In the genomic region with DNA sequence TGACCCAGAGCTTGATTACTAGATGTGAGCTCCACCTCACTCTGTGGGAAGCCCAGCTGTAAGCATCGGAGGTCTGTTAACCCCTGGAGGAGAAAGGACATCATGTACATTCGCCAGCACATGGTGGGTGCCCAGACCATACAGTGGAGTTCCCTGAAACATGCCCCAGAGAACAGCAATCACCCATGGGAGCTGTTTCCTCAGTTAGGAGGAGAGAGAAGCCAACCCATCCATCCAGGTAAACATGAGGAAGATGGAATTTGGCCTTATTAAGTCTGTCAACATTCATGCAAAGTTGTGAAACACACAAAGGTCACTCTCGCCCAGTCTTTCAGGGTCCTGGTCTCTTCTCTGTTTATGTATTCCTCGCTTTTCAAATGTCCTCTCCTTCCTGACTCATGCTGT, we compare ENCODE assay signal across 1 cellular context.
A peak's percentile ranks its signal among the peaks of the same experiment; 100 is the strongest.
TF ChIP-seq lines count a peak whose summit lies in the region.

No MANE protein-coding gene starts in this region.

TF ChIP-seq in HepG2, 621 proteins besides CTCF, POLR2A, EP300 and RAD21 (continued from another document and continues in another):
- TF ChIP-seq, protein P1, sequence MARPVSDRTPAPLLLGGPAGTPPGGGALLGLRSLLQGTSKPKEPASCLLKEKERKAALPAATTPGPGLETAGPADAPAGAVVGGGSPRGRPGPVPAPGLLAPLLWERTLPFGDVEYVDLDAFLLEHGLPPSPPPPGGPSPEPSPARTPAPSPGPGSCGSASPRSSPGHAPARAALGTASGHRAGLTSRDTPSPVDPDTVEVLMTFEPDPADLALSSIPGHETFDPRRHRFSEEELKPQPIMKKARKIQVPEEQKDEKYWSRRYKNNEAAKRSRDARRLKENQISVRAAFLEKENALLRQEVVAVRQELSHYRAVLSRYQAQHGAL (CRISPR knock-in tag; IDR thresholded peaks at IDR 0.05; ENCODE audit: not compliant biosample characterization): peak; percentile 54
- peak; percentile 81 for TF ChIP-seq ELF3 (CRISPR knock-in tag; IDR thresholded peaks at IDR 0.05)
- peak; percentile 89 for TF ChIP-seq NR2F6 (IDR thresholded peaks at IDR 0.05)
- TF ChIP-seq NR2F6 (CRISPR knock-in tag; IDR thresholded peaks at IDR 0.05): peak; percentile 95
- TF ChIP-seq, protein P2, sequence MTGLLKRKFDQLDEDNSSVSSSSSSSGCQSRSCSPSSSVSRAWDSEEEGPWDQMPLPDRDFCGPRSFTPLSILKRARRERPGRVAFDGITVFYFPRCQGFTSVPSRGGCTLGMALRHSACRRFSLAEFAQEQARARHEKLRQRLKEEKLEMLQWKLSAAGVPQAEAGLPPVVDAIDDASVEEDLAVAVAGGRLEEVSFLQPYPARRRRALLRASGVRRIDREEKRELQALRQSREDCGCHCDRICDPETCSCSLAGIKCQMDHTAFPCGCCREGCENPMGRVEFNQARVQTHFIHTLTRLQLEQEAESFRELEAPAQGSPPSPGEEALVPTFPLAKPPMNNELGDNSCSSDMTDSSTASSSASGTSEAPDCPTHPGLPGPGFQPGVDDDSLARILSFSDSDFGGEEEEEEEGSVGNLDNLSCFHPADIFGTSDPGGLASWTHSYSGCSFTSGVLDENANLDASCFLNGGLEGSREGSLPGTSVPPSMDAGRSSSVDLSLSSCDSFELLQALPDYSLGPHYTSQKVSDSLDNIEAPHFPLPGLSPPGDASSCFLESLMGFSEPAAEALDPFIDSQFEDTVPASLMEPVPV (CRISPR knock-in tag; IDR thresholded peaks at IDR 0.05): no peak
- TF ChIP-seq HDAC1 (CRISPR knock-in tag; IDR thresholded peaks at IDR 0.05): peak; percentile 69; the same call in 1 of the 2 replicates
- TF ChIP-seq BCL6 (CRISPR knock-in tag; IDR thresholded peaks at IDR 0.05): peak; percentile 83
- TF ChIP-seq TOPORS (CRISPR knock-in tag; IDR thresholded peaks at IDR 0.05): no peak
- TF ChIP-seq KDM6A (CRISPR knock-in tag; IDR thresholded peaks at IDR 0.05; ENCODE audit: low read depth): peak; percentile 94
- TF ChIP-seq ZNF317 (CRISPR knock-in tag; IDR thresholded peaks at IDR 0.05): peak; percentile 49; the same call in 1 of the 2 replicates
- TF ChIP-seq, protein P3, sequence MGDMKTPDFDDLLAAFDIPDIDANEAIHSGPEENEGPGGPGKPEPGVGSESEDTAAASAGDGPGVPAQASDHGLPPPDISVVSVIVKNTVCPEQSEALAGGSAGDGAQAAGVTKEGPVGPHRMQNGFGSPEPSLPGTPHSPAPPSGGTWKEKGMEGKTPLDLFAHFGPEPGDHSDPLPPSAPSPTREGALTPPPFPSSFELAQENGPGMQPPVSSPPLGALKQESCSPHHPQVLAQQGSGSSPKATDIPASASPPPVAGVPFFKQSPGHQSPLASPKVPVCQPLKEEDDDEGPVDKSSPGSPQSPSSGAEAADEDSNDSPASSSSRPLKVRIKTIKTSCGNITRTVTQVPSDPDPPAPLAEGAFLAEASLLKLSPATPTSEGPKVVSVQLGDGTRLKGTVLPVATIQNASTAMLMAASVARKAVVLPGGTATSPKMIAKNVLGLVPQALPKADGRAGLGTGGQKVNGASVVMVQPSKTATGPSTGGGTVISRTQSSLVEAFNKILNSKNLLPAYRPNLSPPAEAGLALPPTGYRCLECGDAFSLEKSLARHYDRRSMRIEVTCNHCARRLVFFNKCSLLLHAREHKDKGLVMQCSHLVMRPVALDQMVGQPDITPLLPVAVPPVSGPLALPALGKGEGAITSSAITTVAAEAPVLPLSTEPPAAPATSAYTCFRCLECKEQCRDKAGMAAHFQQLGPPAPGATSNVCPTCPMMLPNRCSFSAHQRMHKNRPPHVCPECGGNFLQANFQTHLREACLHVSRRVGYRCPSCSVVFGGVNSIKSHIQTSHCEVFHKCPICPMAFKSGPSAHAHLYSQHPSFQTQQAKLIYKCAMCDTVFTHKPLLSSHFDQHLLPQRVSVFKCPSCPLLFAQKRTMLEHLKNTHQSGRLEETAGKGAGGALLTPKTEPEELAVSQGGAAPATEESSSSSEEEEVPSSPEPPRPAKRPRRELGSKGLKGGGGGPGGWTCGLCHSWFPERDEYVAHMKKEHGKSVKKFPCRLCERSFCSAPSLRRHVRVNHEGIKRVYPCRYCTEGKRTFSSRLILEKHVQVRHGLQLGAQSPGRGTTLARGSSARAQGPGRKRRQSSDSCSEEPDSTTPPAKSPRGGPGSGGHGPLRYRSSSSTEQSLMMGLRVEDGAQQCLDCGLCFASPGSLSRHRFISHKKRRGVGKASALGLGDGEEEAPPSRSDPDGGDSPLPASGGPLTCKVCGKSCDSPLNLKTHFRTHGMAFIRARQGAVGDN (CRISPR knock-in tag; IDR thresholded peaks at IDR 0.05): no peak
- TF ChIP-seq RFXAP (CRISPR knock-in tag; IDR thresholded peaks at IDR 0.05; ENCODE audit: borderline replicate concordance): peak; percentile 71
- TF ChIP-seq ZMAT3 (CRISPR knock-in tag; conservative IDR thresholded peaks at IDR 0.05): no peak; the same call in 1 of the 2 replicates
- TF ChIP-seq ZNF232 (CRISPR knock-in tag; IDR thresholded peaks at IDR 0.05; ENCODE audit: borderline replicate concordance): no peak; the same call in 1 of the 2 replicates
- TF ChIP-seq ZNF549 (CRISPR knock-in tag; IDR thresholded peaks at IDR 0.05): no peak
- TF ChIP-seq TSC22D2 (CRISPR knock-in tag; IDR thresholded peaks at IDR 0.05; ENCODE audit: borderline replicate concordance): no peak
- TF ChIP-seq ZBTB3 (CRISPR knock-in tag; IDR thresholded peaks at IDR 0.05; ENCODE audit: borderline replicate concordance, low read depth): 0 out of 2 replicates have a peak, but pooled peaks have one; percentile 55
- no peak for TF ChIP-seq DR1 (CRISPR knock-in tag; IDR thresholded peaks at IDR 0.05)
- no peak for TF ChIP-seq ZNF709 (CRISPR knock-in tag; IDR thresholded peaks at IDR 0.05)
- no peak for TF ChIP-seq SYNCRIP (IDR thresholded peaks at IDR 0.05; ENCODE audit: insufficient read depth, low read depth, low read length)
- TF ChIP-seq ZMYM2 (CRISPR knock-in tag; IDR thresholded peaks at IDR 0.05): 0 out of 2 replicates have a peak, but pooled peaks have one; percentile 28
- TF ChIP-seq ZKSCAN8 (CRISPR knock-in tag; IDR thresholded peaks at IDR 0.05; ENCODE audit: borderline replicate concordance): peak; percentile 62; the same call in 1 of the 2 replicates
- peak; percentile 33; the same call in 1 of the 2 replicates for TF ChIP-seq ZFY (CRISPR knock-in tag; IDR thresholded peaks at IDR 0.05)
- no peak for TF ChIP-seq ZNF75D (CRISPR knock-in tag; IDR thresholded peaks at IDR 0.05; ENCODE audit: borderline replicate concordance)
- TF ChIP-seq HIVEP1 (CRISPR knock-in tag; IDR thresholded peaks at IDR 0.05): no peak
- TF ChIP-seq, protein P4, sequence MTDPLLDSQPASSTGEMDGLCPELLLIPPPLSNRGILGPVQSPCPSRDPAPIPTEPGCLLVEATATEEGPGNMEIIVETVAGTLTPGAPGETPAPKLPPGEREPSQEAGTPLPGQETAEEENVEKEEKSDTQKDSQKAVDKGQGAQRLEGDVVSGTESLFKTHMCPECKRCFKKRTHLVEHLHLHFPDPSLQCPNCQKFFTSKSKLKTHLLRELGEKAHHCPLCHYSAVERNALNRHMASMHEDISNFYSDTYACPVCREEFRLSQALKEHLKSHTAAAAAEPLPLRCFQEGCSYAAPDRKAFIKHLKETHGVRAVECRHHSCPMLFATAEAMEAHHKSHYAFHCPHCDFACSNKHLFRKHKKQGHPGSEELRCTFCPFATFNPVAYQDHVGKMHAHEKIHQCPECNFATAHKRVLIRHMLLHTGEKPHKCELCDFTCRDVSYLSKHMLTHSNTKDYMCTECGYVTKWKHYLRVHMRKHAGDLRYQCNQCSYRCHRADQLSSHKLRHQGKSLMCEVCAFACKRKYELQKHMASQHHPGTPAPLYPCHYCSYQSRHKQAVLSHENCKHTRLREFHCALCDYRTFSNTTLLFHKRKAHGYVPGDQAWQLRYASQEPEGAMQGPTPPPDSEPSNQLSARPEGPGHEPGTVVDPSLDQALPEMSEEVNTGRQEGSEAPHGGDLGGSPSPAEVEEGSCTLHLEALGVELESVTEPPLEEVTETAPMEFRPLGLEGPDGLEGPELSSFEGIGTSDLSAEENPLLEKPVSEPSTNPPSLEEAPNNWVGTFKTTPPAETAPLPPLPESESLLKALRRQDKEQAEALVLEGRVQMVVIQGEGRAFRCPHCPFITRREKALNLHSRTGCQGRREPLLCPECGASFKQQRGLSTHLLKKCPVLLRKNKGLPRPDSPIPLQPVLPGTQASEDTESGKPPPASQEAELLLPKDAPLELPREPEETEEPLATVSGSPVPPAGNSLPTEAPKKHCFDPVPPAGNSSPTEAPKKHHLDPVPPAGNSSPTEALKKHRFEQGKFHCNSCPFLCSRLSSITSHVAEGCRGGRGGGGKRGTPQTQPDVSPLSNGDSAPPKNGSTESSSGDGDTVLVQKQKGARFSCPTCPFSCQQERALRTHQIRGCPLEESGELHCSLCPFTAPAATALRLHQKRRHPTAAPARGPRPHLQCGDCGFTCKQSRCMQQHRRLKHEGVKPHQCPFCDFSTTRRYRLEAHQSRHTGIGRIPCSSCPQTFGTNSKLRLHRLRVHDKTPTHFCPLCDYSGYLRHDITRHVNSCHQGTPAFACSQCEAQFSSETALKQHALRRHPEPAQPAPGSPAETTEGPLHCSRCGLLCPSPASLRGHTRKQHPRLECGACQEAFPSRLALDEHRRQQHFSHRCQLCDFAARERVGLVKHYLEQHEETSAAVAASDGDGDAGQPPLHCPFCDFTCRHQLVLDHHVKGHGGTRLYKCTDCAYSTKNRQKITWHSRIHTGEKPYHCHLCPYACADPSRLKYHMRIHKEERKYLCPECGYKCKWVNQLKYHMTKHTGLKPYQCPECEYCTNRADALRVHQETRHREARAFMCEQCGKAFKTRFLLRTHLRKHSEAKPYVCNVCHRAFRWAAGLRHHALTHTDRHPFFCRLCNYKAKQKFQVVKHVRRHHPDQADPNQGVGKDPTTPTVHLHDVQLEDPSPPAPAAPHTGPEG (CRISPR knock-in tag; IDR thresholded peaks at IDR 0.05): peak; percentile 74; the same call in 1 of the 2 replicates
- peak; percentile 96 for TF ChIP-seq SALL1 (CRISPR knock-in tag; IDR thresholded peaks at IDR 0.05)
- TF ChIP-seq ZNF788 (CRISPR knock-in tag; IDR thresholded peaks at IDR 0.05; ENCODE audit: borderline replicate concordance): peak; percentile 61; the same call in 1 of the 2 replicates
- peak; percentile 96 for TF ChIP-seq GATAD2A (CRISPR knock-in tag; IDR thresholded peaks at IDR 0.05)
- TF ChIP-seq, protein P5, sequence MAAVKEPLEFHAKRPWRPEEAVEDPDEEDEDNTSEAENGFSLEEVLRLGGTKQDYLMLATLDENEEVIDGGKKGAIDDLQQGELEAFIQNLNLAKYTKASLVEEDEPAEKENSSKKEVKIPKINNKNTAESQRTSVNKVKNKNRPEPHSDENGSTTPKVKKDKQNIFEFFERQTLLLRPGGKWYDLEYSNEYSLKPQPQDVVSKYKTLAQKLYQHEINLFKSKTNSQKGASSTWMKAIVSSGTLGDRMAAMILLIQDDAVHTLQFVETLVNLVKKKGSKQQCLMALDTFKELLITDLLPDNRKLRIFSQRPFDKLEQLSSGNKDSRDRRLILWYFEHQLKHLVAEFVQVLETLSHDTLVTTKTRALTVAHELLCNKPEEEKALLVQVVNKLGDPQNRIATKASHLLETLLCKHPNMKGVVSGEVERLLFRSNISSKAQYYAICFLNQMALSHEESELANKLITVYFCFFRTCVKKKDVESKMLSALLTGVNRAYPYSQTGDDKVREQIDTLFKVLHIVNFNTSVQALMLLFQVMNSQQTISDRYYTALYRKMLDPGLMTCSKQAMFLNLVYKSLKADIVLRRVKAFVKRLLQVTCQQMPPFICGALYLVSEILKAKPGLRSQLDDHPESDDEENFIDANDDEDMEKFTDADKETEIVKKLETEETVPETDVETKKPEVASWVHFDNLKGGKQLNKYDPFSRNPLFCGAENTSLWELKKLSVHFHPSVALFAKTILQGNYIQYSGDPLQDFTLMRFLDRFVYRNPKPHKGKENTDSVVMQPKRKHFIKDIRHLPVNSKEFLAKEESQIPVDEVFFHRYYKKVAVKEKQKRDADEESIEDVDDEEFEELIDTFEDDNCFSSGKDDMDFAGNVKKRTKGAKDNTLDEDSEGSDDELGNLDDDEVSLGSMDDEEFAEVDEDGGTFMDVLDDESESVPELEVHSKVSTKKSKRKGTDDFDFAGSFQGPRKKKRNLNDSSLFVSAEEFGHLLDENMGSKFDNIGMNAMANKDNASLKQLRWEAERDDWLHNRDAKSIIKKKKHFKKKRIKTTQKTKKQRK (IDR thresholded peaks at IDR 0.05; ENCODE audit: low read length): no peak
- TF ChIP-seq ZNF12 (CRISPR knock-in tag; IDR thresholded peaks at IDR 0.05): peak; percentile 61; the same call in 1 of the 2 replicates
- peak; percentile 59 for TF ChIP-seq ZNF263 (CRISPR knock-in tag; IDR thresholded peaks at IDR 0.05)
- TF ChIP-seq, protein P6, sequence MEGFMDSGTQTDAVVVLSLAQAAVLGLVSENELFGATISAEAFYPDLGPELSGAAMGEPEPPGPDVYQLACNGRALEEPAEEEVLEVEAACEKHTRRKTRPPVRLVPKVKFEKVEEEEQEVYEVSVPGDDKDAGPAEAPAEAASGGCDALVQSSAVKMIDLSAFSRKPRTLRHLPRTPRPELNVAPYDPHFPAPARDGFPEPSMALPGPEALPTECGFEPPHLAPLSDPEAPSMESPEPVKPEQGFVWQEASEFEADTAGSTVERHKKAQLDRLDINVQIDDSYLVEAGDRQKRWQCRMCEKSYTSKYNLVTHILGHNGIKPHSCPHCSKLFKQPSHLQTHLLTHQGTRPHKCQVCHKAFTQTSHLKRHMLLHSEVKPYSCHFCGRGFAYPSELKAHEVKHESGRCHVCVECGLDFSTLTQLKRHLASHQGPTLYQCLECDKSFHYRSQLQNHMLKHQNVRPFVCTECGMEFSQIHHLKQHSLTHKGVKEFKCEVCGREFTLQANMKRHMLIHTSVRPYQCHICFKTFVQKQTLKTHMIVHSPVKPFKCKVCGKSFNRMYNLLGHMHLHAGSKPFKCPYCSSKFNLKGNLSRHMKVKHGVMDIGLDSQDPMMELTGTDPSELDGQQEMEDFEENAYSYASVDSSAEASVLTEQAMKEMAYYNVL (CRISPR knock-in tag; IDR thresholded peaks at IDR 0.05; ENCODE audit: borderline replicate concordance): peak; percentile 94
- TF ChIP-seq, protein P7, sequence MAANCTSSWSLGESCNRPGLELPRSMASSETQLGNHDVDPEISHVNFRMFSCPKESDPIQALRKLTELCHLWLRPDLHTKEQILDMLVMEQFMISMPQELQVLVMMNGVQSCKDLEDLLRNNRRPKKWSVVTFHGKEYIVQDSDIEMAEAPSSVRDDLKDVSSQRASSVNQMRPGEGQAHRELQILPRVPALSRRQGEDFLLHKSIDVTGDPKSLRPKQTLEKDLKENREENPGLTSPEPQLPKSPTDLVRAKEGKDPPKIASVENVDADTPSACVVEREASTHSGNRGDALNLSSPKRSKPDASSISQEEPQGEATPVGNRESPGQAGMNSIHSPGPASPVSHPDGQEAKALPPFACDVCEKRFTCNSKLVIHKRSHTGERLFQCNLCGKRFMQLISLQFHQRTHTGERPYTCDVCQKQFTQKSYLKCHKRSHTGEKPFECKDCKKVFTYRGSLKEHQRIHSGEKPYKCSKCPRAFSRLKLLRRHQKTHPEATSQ (CRISPR knock-in tag; IDR thresholded peaks at IDR 0.05; ENCODE audit: borderline replicate concordance): peak; percentile 60; the same call in 1 of the 2 replicates
- 0 out of 2 replicates have a peak, but pooled peaks have one; percentile 63 for TF ChIP-seq SP140L (CRISPR knock-in tag; IDR thresholded peaks at IDR 0.05; ENCODE audit: borderline replicate concordance)
- TF ChIP-seq MTF2 (CRISPR knock-in tag; IDR thresholded peaks at IDR 0.05; ENCODE audit: borderline replicate concordance): no peak
- peak; percentile 87 for TF ChIP-seq MED1 (CRISPR knock-in tag; IDR thresholded peaks at IDR 0.05)
- no peak for TF ChIP-seq MXD4 (CRISPR knock-in tag; IDR thresholded peaks at IDR 0.05)
- TF ChIP-seq ZNF766 (CRISPR knock-in tag; IDR thresholded peaks at IDR 0.05; ENCODE audit: borderline replicate concordance): peak; percentile 35; the same call in 1 of the 2 replicates
- TF ChIP-seq ZNF367 (CRISPR knock-in tag; IDR thresholded peaks at IDR 0.05; ENCODE audit: borderline replicate concordance): 0 out of 2 replicates have a peak, but pooled peaks have one; percentile 32
